1 cellular context compared by ENCODE assay signal in genomic region chr7:41711283-41712064, GRCh38.
TF ChIP-seq lines count a peak whose summit lies in the region.

No MANE protein-coding gene starts in this region.

TF ChIP-seq in IMR-90, 13 proteins besides CTCF, POLR2A, EP300 and RAD21 (continued from another document):
- TF ChIP-seq ELK1 (IDR thresholded peaks at IDR 0.05; ENCODE audit: borderline replicate concordance, low read depth, low read length) (no peak), BHLHE40 (IDR thresholded peaks at IDR 0.05; ENCODE audit: low read depth, low read length) (no peak), SMC3 (IDR thresholded peaks at IDR 0.05; ENCODE audit: low read depth, low read length) (peak; percentile 18; the same call in 1 of the 2 replicates)
